1 cellular context compared by ENCODE assay signal in genomic region chr14:85296466-85297210, GRCh38.
TF ChIP-seq lines count a peak whose summit lies in the region.

No MANE protein-coding gene starts in this region.

TF ChIP-seq in SK-N-SH treated with all-trans-retinoic acid at 6 μM for 48 hours, 23 proteins besides CTCF, POLR2A, EP300 and RAD21 (continued from another document):
- no peak for TF ChIP-seq CSRNP3 (CRISPR knock-in tag; IDR thresholded peaks at IDR 0.05)
- TF ChIP-seq PATZ1 (CRISPR knock-in tag; IDR thresholded peaks at IDR 0.05; ENCODE audit: borderline replicate concordance): no peak
- TF ChIP-seq ARNTL (CRISPR knock-in tag; IDR thresholded peaks at IDR 0.05; ENCODE audit: borderline replicate concordance, low read depth): no peak
- TF ChIP-seq, protein P1, sequence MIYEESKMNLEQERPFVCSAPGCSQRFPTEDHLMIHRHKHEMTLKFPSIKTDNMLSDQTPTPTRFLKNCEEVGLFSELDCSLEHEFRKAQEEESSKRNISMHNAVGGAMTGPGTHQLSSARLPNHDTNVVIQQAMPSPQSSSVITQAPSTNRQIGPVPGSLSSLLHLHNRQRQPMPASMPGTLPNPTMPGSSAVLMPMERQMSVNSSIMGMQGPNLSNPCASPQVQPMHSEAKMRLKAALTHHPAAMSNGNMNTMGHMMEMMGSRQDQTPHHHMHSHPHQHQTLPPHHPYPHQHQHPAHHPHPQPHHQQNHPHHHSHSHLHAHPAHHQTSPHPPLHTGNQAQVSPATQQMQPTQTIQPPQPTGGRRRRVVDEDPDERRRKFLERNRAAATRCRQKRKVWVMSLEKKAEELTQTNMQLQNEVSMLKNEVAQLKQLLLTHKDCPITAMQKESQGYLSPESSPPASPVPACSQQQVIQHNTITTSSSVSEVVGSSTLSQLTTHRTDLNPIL (CRISPR knock-in tag; IDR thresholded peaks at IDR 0.05; ENCODE audit: low read depth): no peak
- no peak for TF ChIP-seq TCF4 (CRISPR knock-in tag; IDR thresholded peaks at IDR 0.05; ENCODE audit: borderline replicate concordance)
- TF ChIP-seq ZNF8 (CRISPR knock-in tag; IDR thresholded peaks at IDR 0.05): no peak
- TF ChIP-seq, protein P2, sequence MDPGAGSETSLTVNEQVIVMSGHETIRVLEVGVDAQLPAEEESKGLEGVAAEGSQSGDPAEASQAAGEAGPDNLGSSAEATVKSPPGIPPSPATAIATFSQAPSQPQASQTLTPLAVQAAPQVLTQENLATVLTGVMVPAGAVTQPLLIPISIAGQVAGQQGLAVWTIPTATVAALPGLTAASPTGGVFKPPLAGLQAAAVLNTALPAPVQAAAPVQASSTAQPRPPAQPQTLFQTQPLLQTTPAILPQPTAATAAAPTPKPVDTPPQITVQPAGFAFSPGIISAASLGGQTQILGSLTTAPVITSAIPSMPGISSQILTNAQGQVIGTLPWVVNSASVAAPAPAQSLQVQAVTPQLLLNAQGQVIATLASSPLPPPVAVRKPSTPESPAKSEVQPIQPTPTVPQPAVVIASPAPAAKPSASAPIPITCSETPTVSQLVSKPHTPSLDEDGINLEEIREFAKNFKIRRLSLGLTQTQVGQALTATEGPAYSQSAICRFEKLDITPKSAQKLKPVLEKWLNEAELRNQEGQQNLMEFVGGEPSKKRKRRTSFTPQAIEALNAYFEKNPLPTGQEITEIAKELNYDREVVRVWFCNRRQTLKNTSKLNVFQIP (CRISPR knock-in tag; IDR thresholded peaks at IDR 0.05; ENCODE audit: borderline replicate concordance, low read depth): no peak
- no peak for TF ChIP-seq RARB (CRISPR knock-in tag; IDR thresholded peaks at IDR 0.05)
